8 cellular contexts compared by ENCODE assay signal in the genomic region with DNA sequence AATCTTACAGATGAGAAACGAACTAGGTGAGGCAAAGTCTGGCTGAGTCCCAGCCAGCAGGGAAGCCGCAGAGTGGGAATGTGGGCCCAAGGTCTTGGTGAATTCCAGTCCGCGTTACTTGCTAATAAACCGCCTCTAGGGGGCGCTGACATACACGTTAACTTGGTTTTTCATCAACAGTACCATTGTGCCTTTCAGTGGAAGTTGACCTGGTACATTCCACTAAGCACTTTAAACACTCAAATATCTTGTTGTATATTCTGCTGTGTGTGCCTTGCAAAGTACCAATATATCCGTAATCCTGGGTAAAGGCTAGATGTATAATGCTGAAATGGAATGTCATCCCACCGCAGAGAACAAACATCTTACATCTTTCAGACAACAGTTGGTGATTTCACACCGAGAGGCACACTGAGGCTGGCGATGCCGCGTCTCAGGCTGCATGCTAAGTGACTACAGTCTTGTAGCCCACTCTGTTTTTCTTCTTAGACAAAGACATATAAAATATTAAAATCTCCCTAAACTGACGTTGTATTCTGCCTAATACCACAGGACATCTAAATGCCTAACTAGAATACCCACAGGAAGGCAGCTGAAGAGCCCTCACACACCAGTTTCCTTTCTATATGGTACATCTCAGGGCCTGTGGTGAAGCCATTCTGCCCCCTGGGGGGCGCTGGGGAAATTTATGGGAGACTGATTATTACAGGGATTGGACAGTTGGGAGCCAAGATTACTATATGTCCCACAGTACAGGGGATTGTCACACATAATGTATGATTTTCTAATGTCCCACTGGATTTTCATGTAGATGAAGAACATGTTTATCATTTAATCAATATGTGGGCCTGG. TPM values are rescaled to one million over a fixed set of nuclear protein-coding genes. Genes with fewer than 3 reads are reported as not detected.
DNase-seq lines count a peak whose midpoint lies in the region; ATAC-seq and TF ChIP-seq lines count a peak whose summit lies in the region.

No MANE protein-coding gene starts in this region.

- ATAC-seq in GM19035 (IDR thresholded peaks at IDR 0.05; ENCODE audit: unreplicated experiment) (peak; percentile 63), heart left ventricle (peak; percentile 59 to 90 (median 79)), aorta (ENCODE audit: low FRiP score) (peak; percentile 66)
- peak; percentile 74 for ATAC-seq in activated naive CD8-positive, alpha-beta T cell treated with anti-CD3 and anti-CD28 coated beads, Interleukin-2, amount 10 ng/mL, durations not matched to agents 7 days and 5 days (ENCODE audit: low read depth)

- no peak overlapping the region for H2AFZ ChIP-seq in MM.1S (ENCODE audit: low read length)

- H3K36me3 ChIP-seq in MM.1S (replicated peaks; ENCODE audit: insufficient read depth, low read length): no peaks in the 10 kb centered on the region; the same call in 1 of the 2 replicates
- peaks cover 0 to 79% (median 64%) of the 10 kb centered on the region in 9 donors for H3K36me3 ChIP-seq in heart left ventricle
- H3K36me3 ChIP-seq in aorta (ENCODE audit: control insufficient read depth in 1 of 2, insufficient read depth in 2 of 2, low read length in 1 of 2): peaks cover 0 to 2% of the 10 kb centered on the region in 2 donors

- no peaks in the 10 kb centered on the region for H3K9me2 ChIP-seq in MM.1S (replicated peaks; ENCODE audit: insufficient read depth, low read length)

- H3K27me3 ChIP-seq in MM.1S (replicated peaks; ENCODE audit: insufficient read depth, low read length) (no peaks in the 10 kb centered on the region), heart left ventricle (no peaks in the 10 kb centered on the region), aorta (ENCODE audit: control insufficient read depth in 1 of 2, insufficient read depth in 2 of 2, low read length in 1 of 2) (no peaks in the 10 kb centered on the region)

- H3K79me2 ChIP-seq in MM.1S (ENCODE audit: low read length): no peaks in the 10 kb centered on the region

- H3K27ac Mint-ChIP-seq in activated naive CD8-positive, alpha-beta T cell treated with anti-CD3 and anti-CD28 coated beads, Interleukin-2, amount 10 ng/mL, durations not matched to agents 7 days and 5 days: no peak overlapping the region

- intact Hi-C loops in heart left ventricle (cut with DNase I): loop anchor here (1.0 to 10.0 kb wide), 11 partner anchors 49 to 295 kb away; a partner anchor contains a TSS
- intact Hi-C loops in aorta (cut with DNase I): loop anchor here (1.0 to 10.0 kb wide), 3 partner anchors 60 to 297 kb away; a partner anchor contains a TSS

- H3F3A ChIP-seq in MM.1S (ENCODE audit: insufficient read depth, low read length): no peaks in the 10 kb centered on the region

- 52 to 58% (median 57%) methylated on average over 15 of the region's 15 CpGs for WGBS in heart left ventricle, 4 donors
- 61 to 63% methylated on average over 15 of the region's 15 CpGs for WGBS in aorta, 2 donors

- TF ChIP-seq POLR2A in heart left ventricle (IDR thresholded peaks at IDR 0.05): no peak

- no peaks in the 10 kb centered on the region for H3K27me3 Mint-ChIP-seq in activated naive CD8-positive, alpha-beta T cell treated with anti-CD3 and anti-CD28 coated beads, Interleukin-2, amount 10 ng/mL, durations not matched to agents 7 days and 5 days

- H4K20me1 ChIP-seq in MM.1S (ENCODE audit: insufficient read depth, low read length): no peaks in the 10 kb centered on the region

- peak; percentile 87 for TF ChIP-seq CTCF in MM.1S (IDR thresholded peaks at IDR 0.05; ENCODE audit: low read length)
- peak; percentile 43 to 79 (median 62) for TF ChIP-seq CTCF in heart left ventricle (IDR thresholded peaks at IDR 0.05)

- POLR2A ChIA-PET in activated naive CD8-positive, alpha-beta T cell treated with anti-CD3 and anti-CD28 coated beads, Interleukin-2, amount 10 ng/mL, durations not matched to agents 7 days and 5 days (lab: Charles Lee): no interaction called here

- H3K4me2 ChIP-seq in MM.1S (ENCODE audit: low read depth, low read length): no peak overlapping the region

- no peaks in the 10 kb centered on the region for H3K9me3 Mint-ChIP-seq in activated naive CD8-positive, alpha-beta T cell treated with anti-CD3 and anti-CD28 coated beads, Interleukin-2, amount 10 ng/mL, durations not matched to agents 7 days and 5 days

- no peak overlapping the region for H3K4me3 Mint-ChIP-seq in activated naive CD8-positive, alpha-beta T cell treated with anti-CD3 and anti-CD28 coated beads, Interleukin-2, amount 10 ng/mL, durations not matched to agents 7 days and 5 days

- H3K27ac ChIP-seq in MM.1S (ENCODE audit: low read length) (no peak overlapping the region), heart left ventricle (no peak overlapping the region), aorta (ENCODE audit: low read depth in 1 of 2, low read length in 2 of 2) (no peak overlapping the region)

- peaks cover 1% of the 10 kb centered on the region for H3K4me1 Mint-ChIP-seq in activated naive CD8-positive, alpha-beta T cell treated with anti-CD3 and anti-CD28 coated beads, Interleukin-2, amount 10 ng/mL, durations not matched to agents 7 days and 5 days

- H3K4me3 ChIP-seq in MM.1S (ENCODE audit: low read length) (no peak overlapping the region), heart left ventricle (no peak overlapping the region), aorta (ENCODE audit: low read length in 2 of 2) (no peak overlapping the region)

- no peak overlapping the region for H3K9ac ChIP-seq in MM.1S (ENCODE audit: low read length)

- H3K4me1 ChIP-seq in MM.1S (ENCODE audit: low read length) (no peaks in the 10 kb centered on the region), heart left ventricle (no peaks in the 10 kb centered on the region), aorta (ENCODE audit: control insufficient read depth in 1 of 2, insufficient read depth in 2 of 2, low read length in 2 of 2) (no peaks in the 10 kb centered on the region)

- no peaks in the 10 kb centered on the region for H3K9me3 ChIP-seq in MM.1S (replicated peaks; ENCODE audit: insufficient read depth, low read length)
- no peaks in the 10 kb centered on the region for H3K9me3 ChIP-seq in heart left ventricle
- no peaks in the 10 kb centered on the region for H3K9me3 ChIP-seq in aorta (ENCODE audit: control insufficient read depth, low read length)

- peak; percentile 59 for DNase-seq in AG08396 (ENCODE audit: low spot score)
- peak; percentile 81 for DNase-seq in MM.1S
- peak; percentile 85 for DNase-seq in SKM-1 treated with dmso at 0.1 percent for 144 hours (lab: John Stamatoyannopoulos, UW; ENCODE audit: unreplicated experiment)
- peak; percentile 44 for DNase-seq in activated naive CD8-positive, alpha-beta T cell treated with anti-CD3 and anti-CD28 coated beads, Interleukin-2, amount 10 ng/mL, durations not matched to agents 7 days and 5 days
- DNase-seq in heart left ventricle: peak; percentile 57 to 80 (median 63)
- DNase-seq in pulmonary artery endothelial cell (ENCODE audit: low read depth, low spot score): peak; percentile 51
- DNase-seq in aorta: peak; percentile 78 to 83

- peaks cover 6% of the 10 kb centered on the region for H3K36me3 Mint-ChIP-seq in activated naive CD8-positive, alpha-beta T cell treated with anti-CD3 and anti-CD28 coated beads, Interleukin-2, amount 10 ng/mL, durations not matched to agents 7 days and 5 days

RNA-seq across cellular contexts. Expression of a gene that starts 49.2 kb away (rescaled TPM):
- total RNA-seq in activated naive CD8-positive, alpha-beta T cell treated with anti-CD3 and anti-CD28 coated beads, Interleukin-2, amount 10 ng/mL, durations not matched to agents 7 days and 5 days: 1 to 10 TPM; 2.8 to 3.8 TPM
- total RNA-seq in heart left ventricle: 100 to 1,000 TPM in 1 of 9 donors, 10 to 100 TPM in 8; 29.7 to 145 (median 63.8) TPM
- 10 to 100 TPM; 23.1 to 72.8 TPM for polyA plus RNA-seq in heart left ventricle
- 13.8 and 15.2 TPM in 2 replicates for total RNA-seq in pulmonary artery endothelial cell
- total RNA-seq in aorta: 100 to 1,000 TPM; 117 to 172 TPM
- polyA plus RNA-seq in aorta: 100 to 1,000 TPM in 1 of 2 donors, 10 to 100 TPM in 1; 61.2 to 110 TPM
